ENCODE assay signal across 9 cellular contexts in genomic region chr20:1734269-1734858, GRCh38.
DNase-seq lines count a peak whose midpoint lies in the region; ATAC-seq and TF ChIP-seq lines count a peak whose summit lies in the region.
"Had no signal": no experiment of that assay in that cellular context is flagged by ENCODE, and none has a peak within 500 bp of the region (broad histone marks: within the 10 kb centered on the region; RNA-seq: fewer than 3 reads in every experiment).

No MANE protein-coding gene starts in this region.

- DNase-seq in Caki2 (ENCODE audit: low read depth) (peak; percentile 29), GM20000 (ENCODE audit: low spot score) (peak; percentile 62), left lobe of liver (ENCODE audit: low spot score) (no peak), body of pancreas (no peak), sigmoid colon (no peak)
- peak; percentile 27 to 33 for DNase-seq in activated CD4-positive, alpha-beta T cell treated with anti-CD3 and anti-CD28 coated beads, Interleukin-2, amount 50 U/mL, for 4 hours
- DNase-seq: H9 had no signal

- TF ChIP-seq POLR2A in body of pancreas (IDR thresholded peaks at IDR 0.05) (no peak), GM18505 (IDR thresholded peaks at IDR 0.05; ENCODE audit: borderline replicate concordance, extremely low read depth, insufficient read depth, insufficient read length) (no peak), sigmoid colon (IDR thresholded peaks at IDR 0.05) (no peak)

- no peaks in the 10 kb centered on the region for H3K36me3 ChIP-seq in body of pancreas (replicated peaks in 1 of 2; ENCODE audit: insufficient read depth in 1 of 2, low read depth in 2 of 2)
- H3K36me3 ChIP-seq in sigmoid colon, result no peaks in the 10 kb centered on the region

- WGBS in body of pancreas, 2 donors, result 27 to 35% methylated on average over 4 of the region's 4 CpGs
- WGBS in sigmoid colon, 2 donors, result 19 to 42% methylated on average over 4 of the region's 4 CpGs

- TF ChIP-seq EP300 in sigmoid colon (IDR thresholded peaks at IDR 0.05), result no peak

- H3K27me3 ChIP-seq in body of pancreas, result peaks cover 0 to 4% of the 10 kb centered on the region in 2 donors
- H3K27me3 ChIP-seq in sigmoid colon, result no peaks in the 10 kb centered on the region

- H3K4me3 ChIP-seq in body of pancreas (no peak overlapping the region), sigmoid colon (no peak overlapping the region)

- H3K27ac ChIP-seq in body of pancreas (no peak overlapping the region), sigmoid colon (no peak overlapping the region)

- no peaks in the 10 kb centered on the region for H3K4me1 ChIP-seq in body of pancreas
- H3K4me1 ChIP-seq in sigmoid colon, result no peaks in the 10 kb centered on the region

- in situ Hi-C loops in Caki2 (cut with HindIII; ENCODE audit: low pct_unique_long_range_greater_than_20kb, low sequenced_read_pairs), result no loop called here

- TF ChIP-seq CTCF in GM20000 (IDR thresholded peaks at IDR 0.05; ENCODE audit: extremely low read depth, missing control alignments) (peak; percentile 9), body of pancreas (IDR thresholded peaks at IDR 0.05) (no peak), sigmoid colon (IDR thresholded peaks at IDR 0.05) (no peak)

- ATAC-seq in left lobe of liver, result peak; percentile 57
- no peak for ATAC-seq in body of pancreas
- no peak for ATAC-seq in GM18505 (IDR thresholded peaks at IDR 0.05; ENCODE audit: unreplicated experiment)
- no peak for ATAC-seq in GM21717 (IDR thresholded peaks at IDR 0.05; ENCODE audit: unreplicated experiment)

- intact Hi-C loops in body of pancreas (cut with DNase I), result no loop called here
- intact Hi-C loops in sigmoid colon (cut with DNase I), result no loop called here

- H3K9me3 ChIP-seq in body of pancreas, result no peaks in the 10 kb centered on the region
- peaks cover 0 to 1% (median 0%) of the 10 kb centered on the region in 4 donors for H3K9me3 ChIP-seq in sigmoid colon

Comparison
In these comparisons a context has a peak if more than half of its experiments do, and no peak if none do; other contexts are left out.
1. DNase-seq: peak in Caki2 (single experiment), GM20000 (single experiment) and activated CD4-positive, alpha-beta T cell treated with anti-CD3 and anti-CD28 coated beads, Interleukin-2, amount 50 U/mL, for 4 hours (2 of 2); none in left lobe of liver (single experiment), body of pancreas (0 of 4) and sigmoid colon (single experiment).